23 cellular contexts compared by ENCODE assay signal in the genomic region with DNA sequence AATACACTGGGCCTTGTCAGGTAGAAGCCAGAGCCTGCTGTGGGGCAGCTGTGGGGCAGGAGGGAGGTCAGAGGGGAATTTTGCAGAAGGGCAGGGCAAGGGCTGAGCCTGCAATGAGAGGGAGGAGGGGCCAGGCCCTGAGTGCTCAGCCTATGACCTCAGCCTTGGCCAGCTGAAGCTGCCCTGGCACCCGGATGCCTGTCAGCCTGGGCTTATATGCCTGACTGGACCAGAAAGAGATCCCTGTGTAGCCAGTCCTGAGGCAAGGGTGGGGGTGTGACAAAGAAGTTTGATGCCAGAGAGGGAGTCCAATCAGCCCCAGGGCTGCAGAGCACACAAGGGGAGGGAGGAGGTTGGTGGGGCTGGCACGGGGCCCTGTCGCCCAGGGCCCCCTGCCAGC. TPM values are rescaled to one million over a fixed set of nuclear protein-coding genes. Genes with fewer than 3 reads are reported as not detected.
DNase-seq lines count a peak whose midpoint lies in the region; ATAC-seq, FAIRE-seq and TF ChIP-seq lines count a peak whose summit lies in the region.
"Had no signal": no experiment of that assay in that cellular context is flagged by ENCODE, and none has a peak within 500 bp of the region (broad histone marks: within the 10 kb centered on the region; RNA-seq: fewer than 3 reads in every experiment).

No MANE protein-coding gene starts in this region.

- H4K8ac ChIP-seq in neuronal stem cell (ENCODE audit: low read depth, low read length) = no peak overlapping the region

- peak overlapping the region; percentile 13 for H2AK5ac ChIP-seq in neuronal stem cell (ENCODE audit: low read depth, low read length)

- H3K9ac ChIP-seq in neuronal stem cell (ENCODE audit: low read depth, low read length, poor library complexity) = no peak overlapping the region

- ATAC-seq in esophagus mucosa = peak; percentile 79
- ATAC-seq: activated CD4-positive, CD25-positive, alpha-beta regulatory T cell treated with anti-CD3 and anti-CD28 coated beads, Interleukin-2, amount 50 U/mL, for 24 hours; activated CD8-positive, alpha-beta T cell treated with anti-CD3 and anti-CD28 coated beads, Interleukin-2, amount 10 ng/mL, durations not matched to agents 7 days and 5 days; CD8-positive, alpha-beta T cell; Right ventricle myocardium inferior had no signal

- H3K14ac ChIP-seq in neuronal stem cell (ENCODE audit: low read length) = no peak overlapping the region

- DNase-seq in H54 (ENCODE audit: insufficient read length, low spot score) (peak; percentile 63), NCI-H226 (peak; percentile 52), neuronal stem cell (ENCODE audit: low spot score) (no peak), NCI-H187 (lab: John Stamatoyannopoulos, UW) (no peak)
- no peak for DNase-seq in activated effector memory CD4-positive, alpha-beta T cell treated with Interleukin-2 at 50 U/mL for 16 hours
- no peak for DNase-seq in activated T-cell treated with anti-CD3 and anti-CD28 coated beads, Interleukin-2, amount 50 U/mL, for 48 hours
- DNase-seq: activated CD8-positive, alpha-beta T cell treated with anti-CD3 and anti-CD28 coated beads, Interleukin-2, amount 10 ng/mL, durations not matched to agents 7 days and 5 days; activated naive CD4-positive, alpha-beta T cell; activated T-cell treated with anti-CD3 and anti-CD28 coated beads, Interleukin-2, amount 50 U/mL, for 1 hour; AML-193; colonic mucosa; Karpas-422; midbrain; NCI-H1092; NCI-H2029 had no signal

- H3K4me2 ChIP-seq in neuronal stem cell (ENCODE audit: insufficient read depth, low read length, poor library complexity, severe bottlenecking) = no peak overlapping the region

- H3K23ac ChIP-seq in neuronal stem cell (ENCODE audit: low read depth, low read length, poor library complexity) = no peak overlapping the region

- H2BK12ac ChIP-seq in neuronal stem cell (ENCODE audit: low read length) = no peak overlapping the region

- no peak overlapping the region for H3K18ac ChIP-seq in neuronal stem cell (ENCODE audit: low read length)

- no peak overlapping the region for H4K91ac ChIP-seq in neuronal stem cell (ENCODE audit: low read depth, low read length, poor library complexity)

- FAIRE-seq in H54 (lab: Jason Lieb, UNC) = no peak
- FAIRE-seq: bronchial epithelial cell, endometrium, HTR-8/SVneo had no signal

- no peaks in the 10 kb centered on the region for H3K36me3 ChIP-seq in neuronal stem cell (replicated peaks in 1 of 2; ENCODE audit: control insufficient read depth in 2 of 2, insufficient read depth in 2 of 2, low read length in 2 of 2)
- H3K36me3 ChIP-seq: adrenal gland, colonic mucosa had no signal

- no peak overlapping the region for H3K4me3 ChIP-seq in neuronal stem cell (ENCODE audit: low read length in 2 of 2)
- H3K4me3 ChIP-seq: adrenal gland, colonic mucosa had no signal

- H3K27ac ChIP-seq in neuronal stem cell (replicated peaks; ENCODE audit: low read length) = no peak overlapping the region
- H3K27ac ChIP-seq: adrenal gland, colonic mucosa had no signal

- peaks cover 28 to 34% of the 10 kb centered on the region in 2 donors for H3K4me1 ChIP-seq in neuronal stem cell (ENCODE audit: control insufficient read depth in 2 of 2, insufficient read depth in 1 of 2, low read depth in 1 of 2, low read length in 2 of 2)
- H3K4me1 ChIP-seq: colonic mucosa had no signal

- no peak overlapping the region for H2BK5ac ChIP-seq in neuronal stem cell (ENCODE audit: low read length)

- no peak overlapping the region for H2BK120ac ChIP-seq in neuronal stem cell (ENCODE audit: low read depth, low read length)

- H3K27me3 ChIP-seq in neuronal stem cell (ENCODE audit: control insufficient read depth in 3 of 3, insufficient read depth in 3 of 3, low read depth in 1 of 3, low read length in 3 of 3) = peaks cover 0 to 28% (median 0%) of the 10 kb centered on the region in 3 experiments
- H3K27me3 ChIP-seq: adrenal gland, colonic mucosa had no signal

- H3K9me3 ChIP-seq in neuronal stem cell (replicated peaks in 1 of 2; ENCODE audit: control insufficient read depth in 2 of 2, insufficient read depth in 1 of 2, low read depth in 1 of 2, low read length in 2 of 2) = no peaks in the 10 kb centered on the region
- H3K9me3 ChIP-seq: adrenal gland, colonic mucosa had no signal

- no CpG with 5 or more reads among the region's 3 CpGs for WGBS in neuronal stem cell (ENCODE audit: extremely low coverage in 2 of 2, insufficient read length in 2 of 2, insufficient replicate concordance in 1 of 2), 2 donors

- H2AFZ ChIP-seq in neuronal stem cell (ENCODE audit: low read length) = no peak overlapping the region

- no peak for TF ChIP-seq POLR2A in H54 (IDR thresholded peaks at IDR 0.05; ENCODE audit: low read depth, low read length)

- H3K79me1 ChIP-seq in neuronal stem cell (ENCODE audit: low read depth, low read length) = no peaks in the 10 kb centered on the region

- H2BK15ac ChIP-seq in neuronal stem cell (ENCODE audit: low read length) = no peak overlapping the region

- no peak overlapping the region for H3K4ac ChIP-seq in neuronal stem cell (ENCODE audit: low read length)

RNA-seq across cellular contexts. Expression of gene PRRT4, which starts 22.3 kb away (rescaled TPM):
- 1.3 TPM for total RNA-seq in esophagus mucosa
- 1.2 TPM for polyA plus RNA-seq in neuronal stem cell (2013, experiment 1 of 2)
- 1.4 TPM for polyA plus RNA-seq in neuronal stem cell (2013, experiment 2 of 2)

RNA-seq across cellular contexts. Expression of gene IMPDH1, which starts 26.0 kb away (rescaled TPM):
- total RNA-seq in esophagus mucosa = 38.5 TPM
- 39.6 TPM for polyA plus RNA-seq in neuronal stem cell (2013, experiment 1 of 2)
- polyA plus RNA-seq in neuronal stem cell (2013, experiment 2 of 2) = 38.1 TPM

RNA-seq across cellular contexts. Expression of gene RBM28, which starts 40.1 kb away (rescaled TPM):
- total RNA-seq in esophagus mucosa = 23.3 TPM
- 28.9 TPM for polyA plus RNA-seq in neuronal stem cell (2013, experiment 1 of 2)
- 28.7 TPM for polyA plus RNA-seq in neuronal stem cell (2013, experiment 2 of 2)

Comparison
In these comparisons a context has a peak if more than half of its experiments do, and no peak if none do; other contexts are left out.
1. DNase-seq: peak in H54 (single experiment) and NCI-H226 (single experiment); none in neuronal stem cell (single experiment), activated effector memory CD4-positive, alpha-beta T cell treated with Interleukin-2 at 50 U/mL for 16 hours (single experiment), NCI-H187 (0 of 2) and activated T-cell treated with anti-CD3 and anti-CD28 coated beads, Interleukin-2, amount 50 U/mL, for 48 hours (0 of 2).